Comparison of ENCODE assay signal across 16 cellular contexts in genomic region chr20:5602346-5602745, GRCh38. TPM values are rescaled to one million over a fixed set of nuclear protein-coding genes. Genes with fewer than 3 reads are reported as not detected.
DNase-seq lines count a peak whose midpoint lies in the region; ATAC-seq and TF ChIP-seq lines count a peak whose summit lies in the region.
"Had no signal": no experiment of that assay in that cellular context is flagged by ENCODE, and none has a peak within 500 bp of the region (broad histone marks: within the 10 kb centered on the region; RNA-seq: fewer than 3 reads in every experiment).

No MANE protein-coding gene starts in this region.

- H3K9ac ChIP-seq in PC-3 (ENCODE audit: low read length), result no peak overlapping the region
- H3K9ac ChIP-seq: KMS-11 had no signal

- peak overlapping the region; percentile 76 for H3K27ac Mint-ChIP-seq in activated naive CD8-positive, alpha-beta T cell
- H3K27ac Mint-ChIP-seq in activated naive CD8-positive, alpha-beta T cell treated with anti-CD3 and anti-CD28 coated beads, Interleukin-2, amount 50 U/mL, for 24 hours, result no peak overlapping the region
- peak overlapping the region; percentile 72 for H3K27ac Mint-ChIP-seq in central memory CD8-positive, alpha-beta T cell (ENCODE audit: low read depth)

- H3K4me1 ChIP-seq in PC-3 (ENCODE audit: insufficient read depth, low read length) (0 out of 2 replicates have a peak, but pooled peaks cover 5% of the 10 kb centered on the region), neutrophil (ENCODE audit: control insufficient read depth in 1 of 2, insufficient read depth in 1 of 2, low read depth in 1 of 2, low read length in 1 of 2) (peaks cover 55 to 61% of the 10 kb centered on the region in 2 experiments)
- H3K4me1 ChIP-seq: uterus had no signal

- intact Hi-C loops in PC-3 (cut with micrococcal nuclease), result no loop called here

- no peaks in the 10 kb centered on the region for H3K27me3 Mint-ChIP-seq in activated naive CD8-positive, alpha-beta T cell
- no peaks in the 10 kb centered on the region for H3K27me3 Mint-ChIP-seq in activated naive CD8-positive, alpha-beta T cell treated with anti-CD3 and anti-CD28 coated beads, Interleukin-2, amount 50 U/mL, for 24 hours
- H3K27me3 Mint-ChIP-seq in central memory CD8-positive, alpha-beta T cell, result no peaks in the 10 kb centered on the region

- H3K4me3 ChIP-seq in PC-3 (ENCODE audit: low read length) (no peak overlapping the region), neutrophil (ENCODE audit: low read depth in 1 of 2, low read length in 1 of 2) (no peak overlapping the region)
- H3K4me3 ChIP-seq: uterus had no signal

- peaks cover 35% of the 10 kb centered on the region for H4K20me1 ChIP-seq in PC-3 (ENCODE audit: low read length)

- H3K27ac ChIP-seq in PC-3 (ENCODE audit: low read length), result no peak overlapping the region
- H3K27ac ChIP-seq in neutrophil, result peak overlapping the region; percentile 56
- H3K27ac ChIP-seq: KMS-11, uterus had no signal

- H3K9me2 ChIP-seq in PC-3 (replicated peaks; ENCODE audit: low read length), result no peaks in the 10 kb centered on the region

- H3K9me3 ChIP-seq in PC-3 (ENCODE audit: low read length) (no peaks in the 10 kb centered on the region), neutrophil (no peaks in the 10 kb centered on the region)
- H3K9me3 ChIP-seq: uterus had no signal

- peak overlapping the region; percentile 48 for H3K4me3 Mint-ChIP-seq in activated naive CD8-positive, alpha-beta T cell
- H3K4me3 Mint-ChIP-seq in activated naive CD8-positive, alpha-beta T cell treated with anti-CD3 and anti-CD28 coated beads, Interleukin-2, amount 50 U/mL, for 24 hours, result no peak overlapping the region
- peak overlapping the region; percentile 5 for H3K4me3 Mint-ChIP-seq in central memory CD8-positive, alpha-beta T cell

- peaks cover 10% of the 10 kb centered on the region for H3K36me3 Mint-ChIP-seq in activated naive CD8-positive, alpha-beta T cell
- peaks cover 30% of the 10 kb centered on the region for H3K36me3 Mint-ChIP-seq in activated naive CD8-positive, alpha-beta T cell treated with anti-CD3 and anti-CD28 coated beads, Interleukin-2, amount 50 U/mL, for 24 hours (ENCODE audit: low read depth)
- H3K36me3 Mint-ChIP-seq in central memory CD8-positive, alpha-beta T cell (ENCODE audit: insufficient read depth), result peaks cover 64% of the 10 kb centered on the region

- H3K36me3 ChIP-seq in PC-3 (ENCODE audit: low read depth, low read length) (peaks cover 38% of the 10 kb centered on the region), neutrophil (peaks cover 73% of the 10 kb centered on the region)
- H3K36me3 ChIP-seq: uterus had no signal

- H3K27me3 ChIP-seq in PC-3 (ENCODE audit: low read length) (no peaks in the 10 kb centered on the region), neutrophil (no peaks in the 10 kb centered on the region)
- H3K27me3 ChIP-seq: uterus had no signal

- no peaks in the 10 kb centered on the region for H3K9me3 Mint-ChIP-seq in activated naive CD8-positive, alpha-beta T cell (ENCODE audit: low read depth)
- no peaks in the 10 kb centered on the region for H3K9me3 Mint-ChIP-seq in activated naive CD8-positive, alpha-beta T cell treated with anti-CD3 and anti-CD28 coated beads, Interleukin-2, amount 50 U/mL, for 24 hours
- H3K9me3 Mint-ChIP-seq in central memory CD8-positive, alpha-beta T cell, result no peaks in the 10 kb centered on the region

- CTCF ChIA-PET in PC-3 (lab: Charles Lee), result no interaction called here

- no peak overlapping the region for H3K4me2 ChIP-seq in PC-3 (ENCODE audit: low read length)
- H3K4me2 ChIP-seq: KMS-11 had no signal

- H3F3A ChIP-seq in PC-3 (ENCODE audit: low read length, unreplicated experiment), result no peaks in the 10 kb centered on the region

- no TSS peak for BruUV-seq in PC-3 (replicated peaks; lab: Mats Ljungman, UMichigan)

- no peak for ATAC-seq in activated naive CD8-positive, alpha-beta T cell treated with anti-CD3 and anti-CD28 coated beads, Interleukin-2, amount 50 U/mL, for 24 hours
- peak; percentile 47 for ATAC-seq in PC-3
- ATAC-seq in central memory CD8-positive, alpha-beta T cell (replicated peaks; ENCODE audit: extremely low read depth, poor library complexity, severe bottlenecking), result no peak
- ATAC-seq: right cardiac atrium, Right ventricle myocardium inferior had no signal

- TF ChIP-seq CTCF in PC-3 (conservative IDR thresholded peaks at IDR 0.05; ENCODE audit: low read depth, low read length), result no peak
- no peak for TF ChIP-seq CTCF in neutrophil (IDR thresholded peaks at IDR 0.05)

- no peak for DNase-seq in activated naive CD8-positive, alpha-beta T cell treated with anti-CD3 and anti-CD28 coated beads, Interleukin-2, amount 50 U/mL, for 24 hours
- DNase-seq in PC-3 (no peak), NCI-H1417 (lab: John Stamatoyannopoulos, UW) (no peak), NCI-H146 treated with DMSO at 0.1 percent for 48 hours (lab: John Stamatoyannopoulos, UW; ENCODE audit: unreplicated experiment) (no peak), midbrain (lab: John Stamatoyannopoulos, UW) (no peak)
- no peak for DNase-seq in central memory CD8-positive, alpha-beta T cell (ENCODE audit: low spot score in 2 of 2)
- DNase-seq: DMS79 treated with DMSO at 0.1 percent for 48 hours; effector memory CD4-positive, alpha-beta T cell; kidney glomerular epithelial cell; NCI-H1694 treated with DMSO at 0.1 percent for 48 hours; right cardiac atrium; uterus had no signal

- H3K79me2 ChIP-seq in PC-3 (ENCODE audit: low read length), result peaks cover 56% of the 10 kb centered on the region

- peaks cover 71% of the 10 kb centered on the region for H3K4me1 Mint-ChIP-seq in activated naive CD8-positive, alpha-beta T cell (ENCODE audit: low read depth)
- H3K4me1 Mint-ChIP-seq in activated naive CD8-positive, alpha-beta T cell treated with anti-CD3 and anti-CD28 coated beads, Interleukin-2, amount 50 U/mL, for 24 hours, result peaks cover 50% of the 10 kb centered on the region
- H3K4me1 Mint-ChIP-seq in central memory CD8-positive, alpha-beta T cell, result peaks cover 68% of the 10 kb centered on the region

- no peak overlapping the region for H2AFZ ChIP-seq in PC-3 (ENCODE audit: low read length)

- POLR2A ChIA-PET in PC-3 (lab: Charles Lee; ENCODE audit: unreplicated experiment), result no interaction called here

RNA-seq across cellular contexts. Expression of gene GPCPD1, which starts 8.5 kb away (rescaled TPM):
- 13.0 and 16.8 TPM in 2 replicates for total RNA-seq in PC-3 (2014; rRNA removed)
